8 cellular contexts compared by ENCODE assay signal in the genomic region with DNA sequence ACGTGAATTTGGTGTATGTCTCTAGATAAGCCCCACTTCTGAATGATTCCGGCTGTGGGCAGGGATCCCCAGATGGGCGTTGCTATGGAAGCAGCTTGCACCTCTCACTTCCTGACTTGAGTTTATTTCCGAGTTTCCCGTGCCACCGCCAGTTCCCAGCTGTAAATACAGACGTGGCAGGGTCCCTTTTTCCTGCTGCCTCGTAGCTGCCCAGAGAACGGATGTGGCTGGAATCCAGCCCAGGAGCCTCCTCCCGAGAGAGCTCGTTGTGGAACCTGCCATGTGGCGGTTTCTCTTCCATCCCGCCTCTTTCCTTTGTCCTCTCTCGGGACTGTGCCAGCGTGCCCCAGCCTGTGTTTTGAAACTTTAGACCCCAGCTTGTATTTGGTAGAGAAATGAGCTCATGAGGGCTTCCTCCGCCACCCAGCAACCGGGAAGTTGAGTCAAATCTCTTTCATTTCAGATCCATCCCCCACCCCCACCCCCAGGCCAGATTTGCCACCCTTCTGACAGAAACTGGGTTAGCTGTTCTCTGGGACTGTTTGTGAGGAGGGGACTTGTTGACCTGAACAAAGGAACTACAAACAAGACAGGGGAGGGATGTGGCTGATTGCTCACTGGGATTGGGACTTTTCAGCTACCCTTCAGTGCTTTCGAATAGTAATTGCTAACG.
DNase-seq lines count a peak whose midpoint lies in the region; ATAC-seq and TF ChIP-seq lines count a peak whose summit lies in the region.

No MANE protein-coding gene starts in this region.

- peak; percentile 61 for TF ChIP-seq POLR2A in GM19193 (IDR thresholded peaks at IDR 0.05; ENCODE audit: extremely low read depth, insufficient read depth, insufficient read length)

- no peak for TF ChIP-seq CTCF in AG09319 (IDR thresholded peaks at IDR 0.05; ENCODE audit: low read depth, low read length)

- peak; percentile 52 for DNase-seq in AG09319 (ENCODE audit: extremely low read depth, low read depth)
- DNase-seq in NCI-H526 (lab: John Stamatoyannopoulos, UW): peak; percentile 43 to 73
- DNase-seq in anterior cingulate cortex (lab: John Stamatoyannopoulos, UW): peak in 54 of 58 donors; percentile 18 to 79 (median 52)
- peak; percentile 45 for DNase-seq in hepatic stellate cell (ENCODE audit: low spot score)
- DNase-seq in sciatic nerve (ENCODE audit: low spot score): peak; percentile 76

- intact Hi-C loops in sciatic nerve (cut with DNase I): no loop called here

- peak; percentile 5 for ATAC-seq in sciatic nerve
- no peak for ATAC-seq in GM19395 (IDR thresholded peaks at IDR 0.05; ENCODE audit: unreplicated experiment)
- ATAC-seq in GM19467 (IDR thresholded peaks at IDR 0.05; ENCODE audit: unreplicated experiment): no peak
